8 cellular contexts compared by ENCODE assay signal in the genomic region with DNA sequence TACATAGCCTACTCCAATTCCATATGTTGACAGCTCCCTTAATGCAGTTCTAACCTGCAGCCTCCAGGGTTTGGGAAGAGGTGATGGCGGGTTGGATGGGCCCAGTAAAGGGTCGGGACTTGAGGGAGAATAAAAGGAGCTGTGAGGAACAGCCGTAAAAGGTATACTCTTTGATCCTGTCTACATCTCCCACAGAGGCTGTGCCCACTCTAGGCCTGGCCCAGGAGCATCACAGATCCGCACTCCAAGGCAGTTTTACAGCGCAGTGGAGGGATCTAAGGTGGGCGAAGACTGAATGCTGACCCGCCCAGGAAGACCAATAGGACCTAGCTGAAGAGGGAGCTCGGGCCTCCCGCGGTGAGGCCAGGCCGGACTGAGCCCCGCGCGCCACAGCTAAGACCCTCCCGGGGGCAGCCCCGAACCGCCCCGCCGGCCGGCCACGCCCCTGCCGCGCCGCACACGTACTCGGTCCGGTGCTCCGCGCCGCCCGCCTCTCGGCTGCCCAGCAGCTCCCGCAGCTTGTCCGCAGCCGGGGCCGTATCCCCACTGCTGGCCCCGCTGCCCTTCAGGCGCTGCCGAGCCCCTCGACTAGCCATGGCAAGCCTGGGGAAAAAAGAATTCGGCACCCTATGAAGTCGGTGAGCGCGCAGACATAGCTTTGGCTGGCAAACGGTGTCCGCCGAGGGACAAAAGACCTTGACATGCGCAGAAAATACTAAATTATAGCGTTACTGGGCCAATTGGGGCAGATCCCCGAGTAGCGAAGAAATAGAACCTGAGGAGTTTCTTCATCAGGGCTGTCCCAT. TPM values are rescaled to one million over a fixed set of nuclear protein-coding genes. Genes with fewer than 3 reads are reported as not detected.
A peak's percentile ranks its signal among the peaks of the same experiment; 100 is the strongest.
DNase-seq lines count a peak whose midpoint lies in the region; ATAC-seq, FAIRE-seq and TF ChIP-seq lines count a peak whose summit lies in the region.

A gene with protein sequence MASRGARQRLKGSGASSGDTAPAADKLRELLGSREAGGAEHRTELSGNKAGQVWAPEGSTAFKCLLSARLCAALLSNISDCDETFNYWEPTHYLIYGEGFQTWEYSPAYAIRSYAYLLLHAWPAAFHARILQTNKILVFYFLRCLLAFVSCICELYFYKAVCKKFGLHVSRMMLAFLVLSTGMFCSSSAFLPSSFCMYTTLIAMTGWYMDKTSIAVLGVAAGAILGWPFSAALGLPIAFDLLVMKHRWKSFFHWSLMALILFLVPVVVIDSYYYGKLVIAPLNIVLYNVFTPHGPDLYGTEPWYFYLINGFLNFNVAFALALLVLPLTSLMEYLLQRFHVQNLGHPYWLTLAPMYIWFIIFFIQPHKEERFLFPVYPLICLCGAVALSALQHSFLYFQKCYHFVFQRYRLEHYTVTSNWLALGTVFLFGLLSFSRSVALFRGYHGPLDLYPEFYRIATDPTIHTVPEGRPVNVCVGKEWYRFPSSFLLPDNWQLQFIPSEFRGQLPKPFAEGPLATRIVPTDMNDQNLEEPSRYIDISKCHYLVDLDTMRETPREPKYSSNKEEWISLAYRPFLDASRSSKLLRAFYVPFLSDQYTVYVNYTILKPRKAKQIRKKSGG (minus strand): TSS at position 695 of the 806 bp plus-strand sequence. CDS start 99 bp downstream, at position 596.

- no peaks in the 10 kb centered on the region for H3K9me1 ChIP-seq in keratinocyte (ENCODE audit: control insufficient read depth, extremely low read depth, insufficient read depth, low read length)

- dilution Hi-C loops in keratinocyte (cut with MboI; ENCODE audit: extremely low pct_ligation_motif_present, low sequenced_read_pairs): no loop called here

- peak within 1 kb of the TSS; percentile 45 for H3K27ac ChIP-seq in keratinocyte (ENCODE audit: control insufficient read depth, insufficient read depth, low read length)

- TF ChIP-seq CTCF in AG04449 (IDR thresholded peaks at IDR 0.05; ENCODE audit: insufficient read depth, low read length, missing control alignments) (peak; percentile 43), keratinocyte (optimal IDR thresholded peaks at IDR 0.05 in 1 of 3, IDR thresholded peaks at IDR 0.05 in 1 of 3, conservative IDR thresholded peaks at IDR 0.05 in 1 of 3; ENCODE audit: extremely low read depth in 1 of 3, insufficient read depth in 2 of 3, low read length in 3 of 3) (peak in 2 of 3 experiments; percentile 51 to 74)

- DNase-seq in AG04449 (ENCODE audit: low read depth, low spot score): peak; percentile 24
- DNase-seq in NCI-H2196 treated with DMSO at 0.1 percent for 48 hours (lab: John Stamatoyannopoulos, UW; ENCODE audit: unreplicated experiment): peak; percentile 58
- DNase-seq in activated CD4-positive, CD25-positive, alpha-beta regulatory T cell (lab: John Stamatoyannopoulos, UW): peak; percentile 70 to 89 (median 82)
- DNase-seq in central memory CD4-positive, alpha-beta T cell: peak; percentile 84
- DNase-seq in keratinocyte (ENCODE audit: low read depth, low spot score): no peak
- DNase-seq in stimulated activated CD4-positive, alpha-beta T cell treated with anti-CD3 and anti-CD28 coated beads, Interleukin-15, amount 100 ng/mL, for 24 hours: peak; percentile 92

- H3K4me1 ChIP-seq in keratinocyte (ENCODE audit: control insufficient read depth, extremely low read depth, insufficient read depth, low read length): peaks cover 7% of the 10 kb centered on the region

- H3K4me3 ChIP-seq in AG04449 (ENCODE audit: low read depth, low read length) (peak within 1 kb of the TSS; percentile 90), keratinocyte (ENCODE audit: control insufficient read depth in 2 of 3, extremely low read depth in 1 of 3, insufficient read depth in 2 of 3, low read depth in 1 of 3, low read length in 3 of 3) (peak within 1 kb of the TSS; percentile 74 to 86 (median 82))

- no peaks in the 10 kb centered on the region for H3K27me3 ChIP-seq in keratinocyte (ENCODE audit: control insufficient read depth, extremely low read depth, insufficient read depth, low read length)

- peak within 1 kb of the TSS; percentile 78 for H3K9ac ChIP-seq in keratinocyte (ENCODE audit: control insufficient read depth, extremely low read depth, insufficient read depth, low read length)

- peak within 1 kb of the TSS; percentile 95 for H2AFZ ChIP-seq in keratinocyte (ENCODE audit: control insufficient read depth, low read length)

- no peaks in the 10 kb centered on the region for H3K9me3 ChIP-seq in keratinocyte (ENCODE audit: control insufficient read depth, low read depth, low read length)

- POLR2A ChIA-PET in AG04449 (lab: Yijun Ruan, JAX): interaction anchor here (0.6 to 1.0 kb wide), 7 partner anchors 20 to 215 kb away, joined by 3 to 4 read pairs (median 3); partner anchors contain the start of genes CRYAB, SDHD and TIMM8B

- CTCF ChIA-PET in AG04449 (lab: Yijun Ruan, JAX): interaction anchor here (0.7 to 4.0 kb wide), 24 partner anchors 9 to 409 kb away, joined by 3 to 26 read pairs (median 4); partner anchors contain the start of genes CFAP68 and PIH1D2

- H3K36me3 ChIP-seq in keratinocyte (ENCODE audit: control insufficient read depth in 2 of 2, extremely low read depth in 1 of 2, insufficient read depth in 2 of 2, low read length in 2 of 2): peaks cover 0 to 8% of the 10 kb centered on the region in 2 experiments

- FAIRE-seq in keratinocyte (lab: Jason Lieb, UNC): peak; percentile 64

- H3K4me2 ChIP-seq in keratinocyte (ENCODE audit: control insufficient read depth, extremely low read depth, insufficient read depth, low read depth, low read length): peak within 1 kb of the TSS; percentile 79

- peaks cover 3% of the 10 kb centered on the region for H3K79me2 ChIP-seq in keratinocyte (ENCODE audit: control insufficient read depth, insufficient read depth, low read length)

- no peaks in the 10 kb centered on the region for H4K20me1 ChIP-seq in keratinocyte (ENCODE audit: control insufficient read depth, extremely low read depth, insufficient read depth, low read length)

- ATAC-seq in GM18858 (IDR thresholded peaks at IDR 0.05; ENCODE audit: unreplicated experiment) (peak; percentile 73), HG03095 (IDR thresholded peaks at IDR 0.05; ENCODE audit: unreplicated experiment) (peak; percentile 87)

RNA-seq across cellular contexts. Expression of the gene that starts here (rescaled TPM):
- 23.4 to 34.4 TPM (median 27.2 TPM) in 3 replicates for polyA plus RNA-seq in keratinocyte
- 1.3 TPM for polyA plus RNA-seq in keratinocyte (2011; ENCODE audit: low read depth)
- 11.6 and 24.6 TPM in 2 replicates for polyA plus RNA-seq in keratinocyte (2011; cell fraction: cytosol; rRNA removed)
- polyA plus RNA-seq in keratinocyte (2011; cell fraction: nucleus; rRNA removed): 51.7 and 54.4 TPM in 2 replicates
- polyA plus RNA-seq in keratinocyte (2012; ENCODE audit: low replicate concordance): 20.0 and 20.8 TPM in 2 replicates
- 34.9 to 54.2 TPM (median 46.1 TPM) in 3 replicates for polyA minus RNA-seq in keratinocyte
- polyA minus RNA-seq in keratinocyte (2011; cell fraction: cytosol; rRNA and poly(A)+ RNA removed): 23.8 TPM
- 36.4 and 70.7 TPM in 2 replicates for polyA minus RNA-seq in keratinocyte (2011; cell fraction: nucleus; rRNA and poly(A)+ RNA removed)
